Comparison of ENCODE assay signal across 7 cellular contexts in genomic region chr2:26024260-26024659, GRCh38.
"Had no signal": no experiment of that assay in that cellular context is flagged by ENCODE, and none has a peak within 500 bp of the region (broad histone marks: within the 10 kb centered on the region; RNA-seq: fewer than 3 reads in every experiment).

No MANE protein-coding gene starts in this region.

- H3K27ac ChIP-seq: HL-60, KMS-11 had no signal

- FAIRE-seq: HepG2, HTR-8/SVneo had no signal

- DNase-seq: IMR-90, KBM-7, KG1 had no signal

- ATAC-seq: HepG2 had no signal

- H3K9ac ChIP-seq: KMS-11 had no signal

- H3K4me2 ChIP-seq: KMS-11 had no signal
